ENCODE assay signal across 30 cellular contexts in the genomic region with DNA sequence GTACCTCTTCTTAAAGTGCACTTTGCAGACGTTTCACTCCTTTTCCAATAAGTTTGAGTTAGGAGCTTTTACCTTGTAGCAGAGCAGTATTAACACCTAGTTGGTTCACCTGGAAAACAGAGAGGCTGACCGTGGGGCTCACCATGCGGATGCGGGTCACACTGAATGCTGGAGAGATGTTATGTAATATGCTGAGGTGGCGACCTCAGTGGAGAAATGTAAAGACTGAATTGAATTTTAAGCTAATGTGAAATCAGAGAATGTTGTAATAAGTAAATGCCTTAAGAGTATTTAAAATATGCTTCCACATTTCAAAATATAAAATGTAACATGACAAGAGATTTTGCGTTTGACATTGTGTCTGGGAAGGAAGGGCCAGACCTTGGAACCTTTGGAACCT. TPM values are rescaled to one million over a fixed set of nuclear protein-coding genes. Genes with fewer than 3 reads are reported as not detected.
"Had no signal": no experiment of that assay in that cellular context is flagged by ENCODE, and none has a peak within 500 bp of the region (broad histone marks: within the 10 kb centered on the region; RNA-seq: fewer than 3 reads in every experiment).

No MANE protein-coding gene starts in this region.

- H3K4me3 ChIP-seq: adrenal gland, body of pancreas, coronary artery, dorsolateral prefrontal cortex, gastrocnemius medialis, hepatocyte, pancreas, prostate gland, sigmoid colon, stomach, thyroid gland had no signal

- H3K27ac ChIP-seq: adrenal gland, body of pancreas, coronary artery, dorsolateral prefrontal cortex, gastrocnemius medialis, hepatocyte, pancreas, prostate gland, sigmoid colon, stomach, thyroid gland had no signal

- DNase-seq: activated CD4-positive, alpha-beta T cell treated with anti-CD3 and anti-CD28 coated beads for 1 hour; activated CD8-positive, alpha-beta memory T cell treated with anti-CD3 and anti-CD28 coated beads for 24 hours; activated gamma-delta T cell; activated naive CD4-positive, alpha-beta T cell treated with anti-CD3 and anti-CD28 coated beads, Interleukin-2, amount 50 U/mL, for 16 hours; aorta; body of pancreas; cerebellar nuclear complex; dorsolateral prefrontal cortex; effector memory CD4-positive, alpha-beta T cell; erythroblast; gastrocnemius medialis; kidney; left colon; mammary epithelial cell; nephron progenitor cell; pancreas; retina; sigmoid colon; small intestine; stimulated activated CD4-positive, alpha-beta T cell treated with anti-CD3 and anti-CD28 coated beads, Interleukin-4, amount 100 ng/mL, for 4 hours; stimulated activated CD8-positive, alpha-beta memory T cell treated with anti-CD3 and anti-CD28 coated beads, Interleukin-4, amount 100 ng/mL, for 48 hours; stimulated activated naive B cell treated with anti-CD40 and anti-IgM and Interleukin-4, amounts not matched to agents 10 μg/mL and 1 μg/mL and 100 μg/mL, for 72 hours; stomach; T-helper 2 cell; thyroid gland had no signal

- H3K27me3 Mint-ChIP-seq: stimulated activated naive B cell treated with anti-CD40 and anti-IgM and Interleukin-4, amounts not matched to agents 10 μg/mL and 1 μg/mL and 100 μg/mL, for 72 hours had no signal

- H3K27me3 ChIP-seq: adrenal gland, body of pancreas, dorsolateral prefrontal cortex, gastrocnemius medialis, hepatocyte, pancreas, sigmoid colon, stomach, thyroid gland had no signal

- H3K9me3 Mint-ChIP-seq: nephron progenitor cell; stimulated activated naive B cell treated with anti-CD40 and anti-IgM and Interleukin-4, amounts not matched to agents 10 μg/mL and 1 μg/mL and 100 μg/mL, for 72 hours had no signal

- H3K9me3 ChIP-seq: adrenal gland, body of pancreas, gastrocnemius medialis, pancreas, prostate gland, sigmoid colon, stomach, thyroid gland had no signal

- H3K36me3 ChIP-seq: prostate gland had no signal

- H3K4me1 ChIP-seq: adrenal gland, gastrocnemius medialis, pancreas, prostate gland had no signal

- H2AFZ ChIP-seq: hepatocyte had no signal

- ATAC-seq: body of pancreas; gastrocnemius medialis; left colon; pancreas; stimulated activated naive B cell treated with anti-CD40 and anti-IgM and Interleukin-4, amounts not matched to agents 10 μg/mL and 1 μg/mL and 100 μg/mL, for 72 hours had no signal

- H3K4me3 Mint-ChIP-seq: nephron progenitor cell; stimulated activated naive B cell treated with anti-CD40 and anti-IgM and Interleukin-4, amounts not matched to agents 10 μg/mL and 1 μg/mL and 100 μg/mL, for 72 hours had no signal

- H3K4me2 ChIP-seq: hepatocyte had no signal

RNA-seq across cellular contexts. Expression of a gene that starts 9.9 kb away (rescaled TPM):
- total RNA-seq: gastrocnemius medialis had no signal
- polyA plus RNA-seq: hepatocyte, liver, mammary epithelial cell, stomach had no signal
